Comparison of ENCODE assay signal across 2 cellular contexts in the genomic region with DNA sequence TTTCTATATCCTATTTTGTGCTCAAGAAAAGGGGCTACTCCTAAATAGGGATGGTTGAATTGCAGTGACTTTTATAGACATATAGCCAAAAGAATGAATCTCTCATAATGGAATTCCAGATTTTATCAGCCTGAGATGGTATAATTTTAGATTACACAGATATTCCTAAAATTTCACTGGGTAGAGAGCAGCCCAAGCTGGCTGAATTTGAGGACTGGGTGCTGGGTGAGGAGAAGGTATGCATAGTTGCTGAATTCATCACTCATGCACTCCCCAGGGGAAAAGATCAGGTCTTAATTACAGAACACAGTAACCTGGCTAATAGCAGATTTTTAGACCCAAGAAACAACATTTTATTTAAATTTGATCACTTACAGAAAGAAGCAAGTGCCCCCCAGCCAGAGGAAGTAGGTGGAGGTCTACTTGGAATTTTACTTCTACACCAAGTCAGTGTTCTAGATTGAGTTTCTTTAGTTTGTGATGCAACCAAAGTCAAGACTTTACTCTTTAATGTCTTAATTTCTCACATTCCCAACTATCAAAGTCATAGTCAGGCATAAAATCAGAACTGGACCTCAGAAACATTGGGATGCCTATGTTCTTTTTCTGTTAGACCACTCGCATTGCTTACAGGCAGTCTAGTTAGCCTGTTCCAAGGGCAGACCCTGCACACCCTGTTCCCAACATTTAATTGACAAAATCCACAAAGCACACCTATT.
TF ChIP-seq lines count a peak whose summit lies in the region.

No MANE protein-coding gene starts in this region.

TF ChIP-seq in SK-N-SH, 30 proteins besides CTCF, POLR2A, EP300 and RAD21 (continued from another document and continues in another):
- TF ChIP-seq, protein P1, sequence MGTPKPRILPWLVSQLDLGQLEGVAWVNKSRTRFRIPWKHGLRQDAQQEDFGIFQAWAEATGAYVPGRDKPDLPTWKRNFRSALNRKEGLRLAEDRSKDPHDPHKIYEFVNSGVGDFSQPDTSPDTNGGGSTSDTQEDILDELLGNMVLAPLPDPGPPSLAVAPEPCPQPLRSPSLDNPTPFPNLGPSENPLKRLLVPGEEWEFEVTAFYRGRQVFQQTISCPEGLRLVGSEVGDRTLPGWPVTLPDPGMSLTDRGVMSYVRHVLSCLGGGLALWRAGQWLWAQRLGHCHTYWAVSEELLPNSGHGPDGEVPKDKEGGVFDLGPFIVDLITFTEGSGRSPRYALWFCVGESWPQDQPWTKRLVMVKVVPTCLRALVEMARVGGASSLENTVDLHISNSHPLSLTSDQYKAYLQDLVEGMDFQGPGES (IDR thresholded peaks at IDR 0.05; ENCODE audit: low read depth, low read length), result no peak
- TF ChIP-seq, protein P2, sequence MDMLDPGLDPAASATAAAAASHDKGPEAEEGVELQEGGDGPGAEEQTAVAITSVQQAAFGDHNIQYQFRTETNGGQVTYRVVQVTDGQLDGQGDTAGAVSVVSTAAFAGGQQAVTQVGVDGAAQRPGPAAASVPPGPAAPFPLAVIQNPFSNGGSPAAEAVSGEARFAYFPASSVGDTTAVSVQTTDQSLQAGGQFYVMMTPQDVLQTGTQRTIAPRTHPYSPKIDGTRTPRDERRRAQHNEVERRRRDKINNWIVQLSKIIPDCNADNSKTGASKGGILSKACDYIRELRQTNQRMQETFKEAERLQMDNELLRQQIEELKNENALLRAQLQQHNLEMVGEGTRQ (IDR thresholded peaks at IDR 0.05; ENCODE audit: borderline replicate concordance, low read depth, low read length), result no peak
- TF ChIP-seq GATA2 (CRISPR knock-in tag; IDR thresholded peaks at IDR 0.05) (no peak), TEAD4 (IDR thresholded peaks at IDR 0.05; ENCODE audit: borderline replicate concordance, insufficient read depth) (peak; percentile 76; the same call in 1 of the 2 replicates), JUND (IDR thresholded peaks at IDR 0.05) (peak; percentile 74), GABPA (IDR thresholded peaks at IDR 0.05; ENCODE audit: low read depth) (no peak), FOXM1 (IDR thresholded peaks at IDR 0.05; ENCODE audit: low read depth) (no peak), MXI1 (IDR thresholded peaks at IDR 0.05; ENCODE audit: low read depth, low read length) (no peak), ELF1 (IDR thresholded peaks at IDR 0.05) (no peak), POLR2AphosphoS5 (IDR thresholded peaks at IDR 0.05; ENCODE audit: low read depth, low read length) (no peak), FOXJ3 (CRISPR knock-in tag; IDR thresholded peaks at IDR 0.05) (no peak), CHD2 (IDR thresholded peaks at IDR 0.05; ENCODE audit: low read length, partially characterized antibody) (no peak), NFIC (IDR thresholded peaks at IDR 0.05; ENCODE audit: borderline replicate concordance) (peak; percentile 61), NRF1 (IDR thresholded peaks at IDR 0.05; ENCODE audit: low read depth, low read length) (no peak)
- TF ChIP-seq, protein P3, sequence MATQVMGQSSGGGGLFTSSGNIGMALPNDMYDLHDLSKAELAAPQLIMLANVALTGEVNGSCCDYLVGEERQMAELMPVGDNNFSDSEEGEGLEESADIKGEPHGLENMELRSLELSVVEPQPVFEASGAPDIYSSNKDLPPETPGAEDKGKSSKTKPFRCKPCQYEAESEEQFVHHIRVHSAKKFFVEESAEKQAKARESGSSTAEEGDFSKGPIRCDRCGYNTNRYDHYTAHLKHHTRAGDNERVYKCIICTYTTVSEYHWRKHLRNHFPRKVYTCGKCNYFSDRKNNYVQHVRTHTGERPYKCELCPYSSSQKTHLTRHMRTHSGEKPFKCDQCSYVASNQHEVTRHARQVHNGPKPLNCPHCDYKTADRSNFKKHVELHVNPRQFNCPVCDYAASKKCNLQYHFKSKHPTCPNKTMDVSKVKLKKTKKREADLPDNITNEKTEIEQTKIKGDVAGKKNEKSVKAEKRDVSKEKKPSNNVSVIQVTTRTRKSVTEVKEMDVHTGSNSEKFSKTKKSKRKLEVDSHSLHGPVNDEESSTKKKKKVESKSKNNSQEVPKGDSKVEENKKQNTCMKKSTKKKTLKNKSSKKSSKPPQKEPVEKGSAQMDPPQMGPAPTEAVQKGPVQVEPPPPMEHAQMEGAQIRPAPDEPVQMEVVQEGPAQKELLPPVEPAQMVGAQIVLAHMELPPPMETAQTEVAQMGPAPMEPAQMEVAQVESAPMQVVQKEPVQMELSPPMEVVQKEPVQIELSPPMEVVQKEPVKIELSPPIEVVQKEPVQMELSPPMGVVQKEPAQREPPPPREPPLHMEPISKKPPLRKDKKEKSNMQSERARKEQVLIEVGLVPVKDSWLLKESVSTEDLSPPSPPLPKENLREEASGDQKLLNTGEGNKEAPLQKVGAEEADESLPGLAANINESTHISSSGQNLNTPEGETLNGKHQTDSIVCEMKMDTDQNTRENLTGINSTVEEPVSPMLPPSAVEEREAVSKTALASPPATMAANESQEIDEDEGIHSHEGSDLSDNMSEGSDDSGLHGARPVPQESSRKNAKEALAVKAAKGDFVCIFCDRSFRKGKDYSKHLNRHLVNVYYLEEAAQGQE (IDR thresholded peaks at IDR 0.05; ENCODE audit: low read depth, low read length), result no peak
- TF ChIP-seq, protein P4, sequence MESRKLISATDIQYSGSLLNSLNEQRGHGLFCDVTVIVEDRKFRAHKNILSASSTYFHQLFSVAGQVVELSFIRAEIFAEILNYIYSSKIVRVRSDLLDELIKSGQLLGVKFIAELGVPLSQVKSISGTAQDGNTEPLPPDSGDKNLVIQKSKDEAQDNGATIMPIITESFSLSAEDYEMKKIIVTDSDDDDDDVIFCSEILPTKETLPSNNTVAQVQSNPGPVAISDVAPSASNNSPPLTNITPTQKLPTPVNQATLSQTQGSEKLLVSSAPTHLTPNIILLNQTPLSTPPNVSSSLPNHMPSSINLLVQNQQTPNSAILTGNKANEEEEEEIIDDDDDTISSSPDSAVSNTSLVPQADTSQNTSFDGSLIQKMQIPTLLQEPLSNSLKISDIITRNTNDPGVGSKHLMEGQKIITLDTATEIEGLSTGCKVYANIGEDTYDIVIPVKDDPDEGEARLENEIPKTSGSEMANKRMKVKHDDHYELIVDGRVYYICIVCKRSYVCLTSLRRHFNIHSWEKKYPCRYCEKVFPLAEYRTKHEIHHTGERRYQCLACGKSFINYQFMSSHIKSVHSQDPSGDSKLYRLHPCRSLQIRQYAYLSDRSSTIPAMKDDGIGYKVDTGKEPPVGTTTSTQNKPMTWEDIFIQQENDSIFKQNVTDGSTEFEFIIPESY (IDR thresholded peaks at IDR 0.05; ENCODE audit: borderline replicate concordance, low read depth), result no peak
- TF ChIP-seq, protein P5, sequence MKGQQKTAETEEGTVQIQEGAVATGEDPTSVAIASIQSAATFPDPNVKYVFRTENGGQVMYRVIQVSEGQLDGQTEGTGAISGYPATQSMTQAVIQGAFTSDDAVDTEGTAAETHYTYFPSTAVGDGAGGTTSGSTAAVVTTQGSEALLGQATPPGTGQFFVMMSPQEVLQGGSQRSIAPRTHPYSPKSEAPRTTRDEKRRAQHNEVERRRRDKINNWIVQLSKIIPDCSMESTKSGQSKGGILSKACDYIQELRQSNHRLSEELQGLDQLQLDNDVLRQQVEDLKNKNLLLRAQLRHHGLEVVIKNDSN (IDR thresholded peaks at IDR 0.05; ENCODE audit: borderline replicate concordance, low read depth), result no peak
- TF ChIP-seq, protein P6, sequence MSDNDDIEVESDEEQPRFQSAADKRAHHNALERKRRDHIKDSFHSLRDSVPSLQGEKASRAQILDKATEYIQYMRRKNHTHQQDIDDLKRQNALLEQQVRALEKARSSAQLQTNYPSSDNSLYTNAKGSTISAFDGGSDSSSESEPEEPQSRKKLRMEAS (IDR thresholded peaks at IDR 0.05; ENCODE audit: low read depth), result peak; percentile 40; the same call in 1 of the 2 replicates

TF ChIP-seq in SK-N-SH treated with all-trans-retinoic acid at 6 μM for 48 hours, 23 proteins besides CTCF, POLR2A, EP300 and RAD21 (continued from another document):
- TF ChIP-seq, protein P7, sequence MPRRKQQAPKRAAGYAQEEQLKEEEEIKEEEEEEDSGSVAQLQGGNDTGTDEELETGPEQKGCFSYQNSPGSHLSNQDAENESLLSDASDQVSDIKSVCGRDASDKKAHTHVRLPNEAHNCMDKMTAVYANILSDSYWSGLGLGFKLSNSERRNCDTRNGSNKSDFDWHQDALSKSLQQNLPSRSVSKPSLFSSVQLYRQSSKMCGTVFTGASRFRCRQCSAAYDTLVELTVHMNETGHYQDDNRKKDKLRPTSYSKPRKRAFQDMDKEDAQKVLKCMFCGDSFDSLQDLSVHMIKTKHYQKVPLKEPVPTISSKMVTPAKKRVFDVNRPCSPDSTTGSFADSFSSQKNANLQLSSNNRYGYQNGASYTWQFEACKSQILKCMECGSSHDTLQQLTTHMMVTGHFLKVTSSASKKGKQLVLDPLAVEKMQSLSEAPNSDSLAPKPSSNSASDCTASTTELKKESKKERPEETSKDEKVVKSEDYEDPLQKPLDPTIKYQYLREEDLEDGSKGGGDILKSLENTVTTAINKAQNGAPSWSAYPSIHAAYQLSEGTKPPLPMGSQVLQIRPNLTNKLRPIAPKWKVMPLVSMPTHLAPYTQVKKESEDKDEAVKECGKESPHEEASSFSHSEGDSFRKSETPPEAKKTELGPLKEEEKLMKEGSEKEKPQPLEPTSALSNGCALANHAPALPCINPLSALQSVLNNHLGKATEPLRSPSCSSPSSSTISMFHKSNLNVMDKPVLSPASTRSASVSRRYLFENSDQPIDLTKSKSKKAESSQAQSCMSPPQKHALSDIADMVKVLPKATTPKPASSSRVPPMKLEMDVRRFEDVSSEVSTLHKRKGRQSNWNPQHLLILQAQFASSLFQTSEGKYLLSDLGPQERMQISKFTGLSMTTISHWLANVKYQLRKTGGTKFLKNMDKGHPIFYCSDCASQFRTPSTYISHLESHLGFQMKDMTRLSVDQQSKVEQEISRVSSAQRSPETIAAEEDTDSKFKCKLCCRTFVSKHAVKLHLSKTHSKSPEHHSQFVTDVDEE (CRISPR knock-in tag; IDR thresholded peaks at IDR 0.05), result no peak
- no peak for TF ChIP-seq ZNF70 (CRISPR knock-in tag; IDR thresholded peaks at IDR 0.05)
- TF ChIP-seq, protein P8, sequence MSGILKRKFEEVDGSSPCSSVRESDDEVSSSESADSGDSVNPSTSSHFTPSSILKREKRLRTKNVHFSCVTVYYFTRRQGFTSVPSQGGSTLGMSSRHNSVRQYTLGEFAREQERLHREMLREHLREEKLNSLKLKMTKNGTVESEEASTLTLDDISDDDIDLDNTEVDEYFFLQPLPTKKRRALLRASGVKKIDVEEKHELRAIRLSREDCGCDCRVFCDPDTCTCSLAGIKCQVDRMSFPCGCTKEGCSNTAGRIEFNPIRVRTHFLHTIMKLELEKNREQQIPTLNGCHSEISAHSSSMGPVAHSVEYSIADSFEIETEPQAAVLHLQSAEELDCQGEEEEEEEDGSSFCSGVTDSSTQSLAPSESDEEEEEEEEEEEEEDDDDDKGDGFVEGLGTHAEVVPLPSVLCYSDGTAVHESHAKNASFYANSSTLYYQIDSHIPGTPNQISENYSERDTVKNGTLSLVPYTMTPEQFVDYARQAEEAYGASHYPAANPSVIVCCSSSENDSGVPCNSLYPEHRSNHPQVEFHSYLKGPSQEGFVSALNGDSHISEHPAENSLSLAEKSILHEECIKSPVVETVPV (CRISPR knock-in tag; IDR thresholded peaks at IDR 0.05), result no peak
- TF ChIP-seq OSR1 (CRISPR knock-in tag; IDR thresholded peaks at IDR 0.05), result no peak
- TF ChIP-seq, protein P9, sequence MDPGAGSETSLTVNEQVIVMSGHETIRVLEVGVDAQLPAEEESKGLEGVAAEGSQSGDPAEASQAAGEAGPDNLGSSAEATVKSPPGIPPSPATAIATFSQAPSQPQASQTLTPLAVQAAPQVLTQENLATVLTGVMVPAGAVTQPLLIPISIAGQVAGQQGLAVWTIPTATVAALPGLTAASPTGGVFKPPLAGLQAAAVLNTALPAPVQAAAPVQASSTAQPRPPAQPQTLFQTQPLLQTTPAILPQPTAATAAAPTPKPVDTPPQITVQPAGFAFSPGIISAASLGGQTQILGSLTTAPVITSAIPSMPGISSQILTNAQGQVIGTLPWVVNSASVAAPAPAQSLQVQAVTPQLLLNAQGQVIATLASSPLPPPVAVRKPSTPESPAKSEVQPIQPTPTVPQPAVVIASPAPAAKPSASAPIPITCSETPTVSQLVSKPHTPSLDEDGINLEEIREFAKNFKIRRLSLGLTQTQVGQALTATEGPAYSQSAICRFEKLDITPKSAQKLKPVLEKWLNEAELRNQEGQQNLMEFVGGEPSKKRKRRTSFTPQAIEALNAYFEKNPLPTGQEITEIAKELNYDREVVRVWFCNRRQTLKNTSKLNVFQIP (CRISPR knock-in tag; IDR thresholded peaks at IDR 0.05; ENCODE audit: borderline replicate concordance, low read depth), result no peak
- no peak for TF ChIP-seq GLIS3 (CRISPR knock-in tag; IDR thresholded peaks at IDR 0.05)
- TF ChIP-seq ISL1 (CRISPR knock-in tag; IDR thresholded peaks at IDR 0.05), result no peak
- no peak for TF ChIP-seq SNAI2 (CRISPR knock-in tag; IDR thresholded peaks at IDR 0.05)
- TF ChIP-seq ZFP3 (CRISPR knock-in tag; IDR thresholded peaks at IDR 0.05), result no peak
- TF ChIP-seq PPARA (CRISPR knock-in tag; IDR thresholded peaks at IDR 0.05; ENCODE audit: borderline replicate concordance), result no peak
